ENCODE assay signal across 19 cellular contexts in genomic region chr12:80291108-80291754, GRCh38.
DNase-seq lines count a peak whose midpoint lies in the region; ATAC-seq, FAIRE-seq and TF ChIP-seq lines count a peak whose summit lies in the region.
"Had no signal": no experiment of that assay in that cellular context is flagged by ENCODE, and none has a peak within 500 bp of the region (broad histone marks: within the 10 kb centered on the region; RNA-seq: fewer than 3 reads in every experiment).

No MANE protein-coding gene starts in this region.

- no peaks in the 10 kb centered on the region for H3K27me3 ChIP-seq in mesenchymal stem cell (ENCODE audit: control insufficient read depth in 1 of 2, insufficient read depth in 1 of 2, low read length in 2 of 2)
- H3K27me3 ChIP-seq: BLaER1, brain microvascular endothelial cell had no signal

- peaks cover 3% of the 10 kb centered on the region for H3K9me3 ChIP-seq in mesenchymal stem cell (ENCODE audit: control insufficient read depth, low read length)

- no peak overlapping the region for H3K27ac ChIP-seq in mesenchymal stem cell (ENCODE audit: low read length, poor library complexity, severe bottlenecking)
- H3K27ac ChIP-seq: BLaER1, brain microvascular endothelial cell, GM23248, parathyroid adenoma, skin epidermis had no signal

- H2AFZ ChIP-seq in mesenchymal stem cell (ENCODE audit: low read depth, low read length), result no peak overlapping the region
- H2AFZ ChIP-seq: GM23248, parathyroid adenoma had no signal

- H4K8ac ChIP-seq in mesenchymal stem cell (ENCODE audit: low read length), result no peak overlapping the region

- H3K4me2 ChIP-seq in mesenchymal stem cell (ENCODE audit: low read length, poor library complexity, severe bottlenecking), result no peak overlapping the region
- H3K4me2 ChIP-seq: BLaER1 had no signal

- no peak overlapping the region for H3K9ac ChIP-seq in mesenchymal stem cell (ENCODE audit: low read length)
- H3K9ac ChIP-seq: BLaER1, GM23248, parathyroid adenoma had no signal

- no peaks in the 10 kb centered on the region for H3K36me3 ChIP-seq in mesenchymal stem cell (ENCODE audit: control insufficient read depth in 1 of 2, insufficient read depth in 2 of 2, low read depth in 1 of 2, low read length in 2 of 2)
- H3K36me3 ChIP-seq: BLaER1, brain microvascular endothelial cell had no signal

- no peaks in the 10 kb centered on the region for H3K4me1 ChIP-seq in mesenchymal stem cell (ENCODE audit: control insufficient read depth, insufficient read depth, low read depth, low read length)
- H3K4me1 ChIP-seq: BLaER1, parathyroid adenoma had no signal

- no peak for FAIRE-seq in H54 (lab: Jason Lieb, UNC)

- H2BK15ac ChIP-seq in mesenchymal stem cell (ENCODE audit: low read depth, poor library complexity, severe bottlenecking), result no peak overlapping the region

- DNase-seq in mesenchymal stem cell (peak; percentile 4), H54 (ENCODE audit: insufficient read length, low spot score) (no peak), NCI-H1417 treated with DMSO at 0.1 percent for 48 hours (lab: John Stamatoyannopoulos, UW) (no peak)
- no peak for DNase-seq in activated CD4-positive, alpha-beta T cell treated with anti-CD3 and anti-CD28 coated beads for 48 hours
- DNase-seq: activated B cell treated with CpG ODN at 0.5 μM for 24 hours; activated naive CD4-positive, alpha-beta T cell treated with anti-CD3 and anti-CD28 coated beads, Interleukin-2, amount 10 ng/mL, durations not matched to agents 7 days and 5 days; brain microvascular endothelial cell; GM23248; left colon; NCI-H1694; NCI-H510A; stimulated activated naive CD4-positive, alpha-beta T cell had no signal

- no peak overlapping the region for H2BK5ac ChIP-seq in mesenchymal stem cell (ENCODE audit: low read depth, low read length, poor library complexity, severe bottlenecking)

- no peak overlapping the region for H3K18ac ChIP-seq in mesenchymal stem cell (ENCODE audit: low read depth in 1 of 2, low read length in 2 of 2)

- H4K91ac ChIP-seq in mesenchymal stem cell (ENCODE audit: low read length), result no peak overlapping the region

- 55% methylated on average over 2 of the region's 5 CpGs for whole genome bisulfite sequencing in mesenchymal stem cell

- H3K14ac ChIP-seq in mesenchymal stem cell (ENCODE audit: low read length in 2 of 2), result no peak overlapping the region

- H2AK5ac ChIP-seq in mesenchymal stem cell (ENCODE audit: low read length, severe bottlenecking), result no peak overlapping the region

- no peak overlapping the region for H3K4me3 ChIP-seq in mesenchymal stem cell (ENCODE audit: insufficient read depth in 1 of 2, low read depth in 1 of 2, low read length in 2 of 2)
- H3K4me3 ChIP-seq: BLaER1, GM23248, skin epidermis had no signal

- no peak for TF ChIP-seq POLR2A in H54 (IDR thresholded peaks at IDR 0.05; ENCODE audit: low read depth, low read length)

- no peak overlapping the region for H2BK120ac ChIP-seq in mesenchymal stem cell (ENCODE audit: low read depth, low read length)

- no peak overlapping the region for H3K4ac ChIP-seq in mesenchymal stem cell (ENCODE audit: low read depth in 1 of 2, low read length in 2 of 2)

- H3K23ac ChIP-seq in mesenchymal stem cell (ENCODE audit: low read length in 2 of 2), result no peak overlapping the region

- no peak overlapping the region for H2BK12ac ChIP-seq in mesenchymal stem cell (ENCODE audit: low read length in 2 of 2)

- no peaks in the 10 kb centered on the region for H3K79me1 ChIP-seq in mesenchymal stem cell (replicated peaks; ENCODE audit: low read length, poor library complexity, severe bottlenecking)

- peak; percentile 54 for ATAC-seq in GM19035 (IDR thresholded peaks at IDR 0.05; ENCODE audit: unreplicated experiment)
- ATAC-seq in GM21825 (IDR thresholded peaks at IDR 0.05; ENCODE audit: unreplicated experiment), result peak; percentile 41
- peak; percentile 74 for ATAC-seq in HG03175 (IDR thresholded peaks at IDR 0.05; ENCODE audit: unreplicated experiment)
- no peak for ATAC-seq in HG02840 (IDR thresholded peaks at IDR 0.05; ENCODE audit: low FRiP score, unreplicated experiment)
- ATAC-seq: left colon had no signal
